ENCODE assay signal across 1 cellular context in the genomic region with DNA sequence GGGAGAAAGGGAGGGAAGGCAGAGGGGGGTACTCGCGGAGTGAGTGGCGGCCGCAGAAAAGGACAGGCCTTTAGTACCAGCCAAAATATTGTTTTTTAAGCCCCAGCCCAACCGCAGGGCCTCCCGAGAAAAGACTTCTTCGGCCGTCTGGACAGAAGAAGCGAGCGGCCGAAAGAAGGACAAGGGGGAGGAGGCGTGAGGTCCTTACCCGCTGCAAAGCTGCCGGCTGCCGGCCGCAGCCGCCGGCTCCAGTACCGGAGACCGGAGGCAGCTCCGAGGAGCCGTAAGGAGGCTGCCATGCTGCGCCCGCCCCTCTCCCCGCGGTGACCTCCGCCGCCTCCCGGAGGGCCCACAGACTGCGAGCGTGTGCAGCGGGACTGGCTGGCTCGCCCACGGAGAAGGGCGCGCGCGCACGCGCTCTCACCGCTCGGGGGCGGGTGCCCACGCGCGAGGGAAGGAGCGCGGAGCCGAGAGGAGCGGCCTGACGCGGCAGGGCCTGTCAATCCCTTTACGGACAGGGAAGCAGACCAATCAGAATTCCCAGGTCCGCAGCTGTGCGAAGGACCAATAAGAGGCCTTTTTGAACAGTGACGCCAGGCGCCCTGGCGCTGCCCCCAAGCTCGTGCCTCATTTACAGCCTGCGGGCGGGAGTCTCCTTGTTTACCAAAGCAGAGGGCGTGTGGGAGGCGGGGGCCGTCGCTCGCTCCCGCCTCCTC.
TF ChIP-seq lines count a peak whose summit lies in the region.

A gene (minus strand): TSS at position 394 of the 716 bp plus-strand sequence. CDS start 95 bp downstream, at position 299.

TF ChIP-seq in GM12878, 131 proteins besides CTCF, POLR2A, EP300 and RAD21 (continued from another document and continues in another):
- TF ChIP-seq, protein P1, sequence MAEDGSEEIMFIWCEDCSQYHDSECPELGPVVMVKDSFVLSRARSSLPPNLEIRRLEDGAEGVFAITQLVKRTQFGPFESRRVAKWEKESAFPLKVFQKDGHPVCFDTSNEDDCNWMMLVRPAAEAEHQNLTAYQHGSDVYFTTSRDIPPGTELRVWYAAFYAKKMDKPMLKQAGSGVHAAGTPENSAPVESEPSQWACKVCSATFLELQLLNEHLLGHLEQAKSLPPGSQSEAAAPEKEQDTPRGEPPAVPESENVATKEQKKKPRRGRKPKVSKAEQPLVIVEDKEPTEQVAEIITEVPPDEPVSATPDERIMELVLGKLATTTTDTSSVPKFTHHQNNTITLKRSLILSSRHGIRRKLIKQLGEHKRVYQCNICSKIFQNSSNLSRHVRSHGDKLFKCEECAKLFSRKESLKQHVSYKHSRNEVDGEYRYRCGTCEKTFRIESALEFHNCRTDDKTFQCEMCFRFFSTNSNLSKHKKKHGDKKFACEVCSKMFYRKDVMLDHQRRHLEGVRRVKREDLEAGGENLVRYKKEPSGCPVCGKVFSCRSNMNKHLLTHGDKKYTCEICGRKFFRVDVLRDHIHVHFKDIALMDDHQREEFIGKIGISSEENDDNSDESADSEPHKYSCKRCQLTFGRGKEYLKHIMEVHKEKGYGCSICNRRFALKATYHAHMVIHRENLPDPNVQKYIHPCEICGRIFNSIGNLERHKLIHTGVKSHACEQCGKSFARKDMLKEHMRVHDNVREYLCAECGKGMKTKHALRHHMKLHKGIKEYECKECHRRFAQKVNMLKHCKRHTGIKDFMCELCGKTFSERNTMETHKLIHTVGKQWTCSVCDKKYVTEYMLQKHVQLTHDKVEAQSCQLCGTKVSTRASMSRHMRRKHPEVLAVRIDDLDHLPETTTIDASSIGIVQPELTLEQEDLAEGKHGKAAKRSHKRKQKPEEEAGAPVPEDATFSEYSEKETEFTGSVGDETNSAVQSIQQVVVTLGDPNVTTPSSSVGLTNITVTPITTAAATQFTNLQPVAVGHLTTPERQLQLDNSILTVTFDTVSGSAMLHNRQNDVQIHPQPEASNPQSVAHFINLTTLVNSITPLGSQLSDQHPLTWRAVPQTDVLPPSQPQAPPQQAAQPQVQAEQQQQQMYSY (CRISPR knock-in tag; IDR thresholded peaks at IDR 0.05), result no peak
- TF ChIP-seq MTA3 (IDR thresholded peaks at IDR 0.05; ENCODE audit: borderline replicate concordance, low read length) (no peak), TCF7 (IDR thresholded peaks at IDR 0.05; ENCODE audit: borderline replicate concordance) (no peak), EED (IDR thresholded peaks at IDR 0.05; ENCODE audit: low read depth) (no peak), MEF2B (IDR thresholded peaks at IDR 0.05; ENCODE audit: partially characterized antibody, poor library complexity, severe bottlenecking) (no peak), MYB (IDR thresholded peaks at IDR 0.05; ENCODE audit: borderline replicate concordance, low read depth, low read length) (no peak), CBFB (IDR thresholded peaks at IDR 0.05; ENCODE audit: low read depth) (no peak), NR2F1 (conservative IDR thresholded peaks at IDR 0.05) (peak; percentile 88), NR2C2 (IDR thresholded peaks at IDR 0.05; ENCODE audit: borderline replicate concordance, control insufficient read depth, insufficient read length, low read depth) (no peak), JUNB (IDR thresholded peaks at IDR 0.05) (no peak), IKZF1 (conservative IDR thresholded peaks at IDR 0.05) (peak; percentile 77), ZSCAN29 (IDR thresholded peaks at IDR 0.05) (no peak), RFX5 (IDR thresholded peaks at IDR 0.05; ENCODE audit: low read depth, low read length) (peak; percentile 92), PAX8 (IDR thresholded peaks at IDR 0.05) (no peak), ZNF384 (IDR thresholded peaks at IDR 0.05; ENCODE audit: borderline replicate concordance, low read depth, low read length) (no peak), YBX1 (IDR thresholded peaks at IDR 0.05) (no peak), SREBF1 (IDR thresholded peaks at IDR 0.05; ENCODE audit: low read length) (no peak), CEBPB (IDR thresholded peaks at IDR 0.05; ENCODE audit: borderline replicate concordance in 1 of 2, low read depth in 2 of 2, low read length in 2 of 2) (peak in 1 of 2 experiments; percentile 48; a peak in 1 of 4 replicates), TBL1XR1 (IDR thresholded peaks at IDR 0.05; ENCODE audit: low read depth, low read length) (no peak), MEF2A (IDR thresholded peaks at IDR 0.05; ENCODE audit: insufficient read depth, low read depth, low read length) (no peak)
- TF ChIP-seq, protein P2, sequence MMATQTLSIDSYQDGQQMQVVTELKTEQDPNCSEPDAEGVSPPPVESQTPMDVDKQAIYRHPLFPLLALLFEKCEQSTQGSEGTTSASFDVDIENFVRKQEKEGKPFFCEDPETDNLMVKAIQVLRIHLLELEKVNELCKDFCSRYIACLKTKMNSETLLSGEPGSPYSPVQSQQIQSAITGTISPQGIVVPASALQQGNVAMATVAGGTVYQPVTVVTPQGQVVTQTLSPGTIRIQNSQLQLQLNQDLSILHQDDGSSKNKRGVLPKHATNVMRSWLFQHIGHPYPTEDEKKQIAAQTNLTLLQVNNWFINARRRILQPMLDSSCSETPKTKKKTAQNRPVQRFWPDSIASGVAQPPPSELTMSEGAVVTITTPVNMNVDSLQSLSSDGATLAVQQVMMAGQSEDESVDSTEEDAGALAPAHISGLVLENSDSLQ (IDR thresholded peaks at IDR 0.05), result peak; percentile 100
- TF ChIP-seq, protein P3, sequence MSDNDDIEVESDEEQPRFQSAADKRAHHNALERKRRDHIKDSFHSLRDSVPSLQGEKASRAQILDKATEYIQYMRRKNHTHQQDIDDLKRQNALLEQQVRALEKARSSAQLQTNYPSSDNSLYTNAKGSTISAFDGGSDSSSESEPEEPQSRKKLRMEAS (IDR thresholded peaks at IDR 0.05; ENCODE audit: low read depth, low read length), result no peak; the same call in none of the 2 replicates
- TF ChIP-seq, protein P4, sequence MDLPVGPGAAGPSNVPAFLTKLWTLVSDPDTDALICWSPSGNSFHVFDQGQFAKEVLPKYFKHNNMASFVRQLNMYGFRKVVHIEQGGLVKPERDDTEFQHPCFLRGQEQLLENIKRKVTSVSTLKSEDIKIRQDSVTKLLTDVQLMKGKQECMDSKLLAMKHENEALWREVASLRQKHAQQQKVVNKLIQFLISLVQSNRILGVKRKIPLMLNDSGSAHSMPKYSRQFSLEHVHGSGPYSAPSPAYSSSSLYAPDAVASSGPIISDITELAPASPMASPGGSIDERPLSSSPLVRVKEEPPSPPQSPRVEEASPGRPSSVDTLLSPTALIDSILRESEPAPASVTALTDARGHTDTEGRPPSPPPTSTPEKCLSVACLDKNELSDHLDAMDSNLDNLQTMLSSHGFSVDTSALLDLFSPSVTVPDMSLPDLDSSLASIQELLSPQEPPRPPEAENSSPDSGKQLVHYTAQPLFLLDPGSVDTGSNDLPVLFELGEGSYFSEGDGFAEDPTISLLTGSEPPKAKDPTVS (IDR thresholded peaks at IDR 0.05; ENCODE audit: low read depth, low read length), result no peak
- TF ChIP-seq, protein P5, sequence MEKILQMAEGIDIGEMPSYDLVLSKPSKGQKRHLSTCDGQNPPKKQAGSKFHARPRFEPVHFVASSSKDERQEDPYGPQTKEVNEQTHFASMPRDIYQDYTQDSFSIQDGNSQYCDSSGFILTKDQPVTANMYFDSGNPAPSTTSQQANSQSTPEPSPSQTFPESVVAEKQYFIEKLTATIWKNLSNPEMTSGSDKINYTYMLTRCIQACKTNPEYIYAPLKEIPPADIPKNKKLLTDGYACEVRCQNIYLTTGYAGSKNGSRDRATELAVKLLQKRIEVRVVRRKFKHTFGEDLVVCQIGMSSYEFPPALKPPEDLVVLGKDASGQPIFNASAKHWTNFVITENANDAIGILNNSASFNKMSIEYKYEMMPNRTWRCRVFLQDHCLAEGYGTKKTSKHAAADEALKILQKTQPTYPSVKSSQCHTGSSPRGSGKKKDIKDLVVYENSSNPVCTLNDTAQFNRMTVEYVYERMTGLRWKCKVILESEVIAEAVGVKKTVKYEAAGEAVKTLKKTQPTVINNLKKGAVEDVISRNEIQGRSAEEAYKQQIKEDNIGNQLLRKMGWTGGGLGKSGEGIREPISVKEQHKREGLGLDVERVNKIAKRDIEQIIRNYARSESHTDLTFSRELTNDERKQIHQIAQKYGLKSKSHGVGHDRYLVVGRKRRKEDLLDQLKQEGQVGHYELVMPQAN (conservative IDR thresholded peaks at IDR 0.05), result peak; percentile 69
- TF ChIP-seq, protein P6, sequence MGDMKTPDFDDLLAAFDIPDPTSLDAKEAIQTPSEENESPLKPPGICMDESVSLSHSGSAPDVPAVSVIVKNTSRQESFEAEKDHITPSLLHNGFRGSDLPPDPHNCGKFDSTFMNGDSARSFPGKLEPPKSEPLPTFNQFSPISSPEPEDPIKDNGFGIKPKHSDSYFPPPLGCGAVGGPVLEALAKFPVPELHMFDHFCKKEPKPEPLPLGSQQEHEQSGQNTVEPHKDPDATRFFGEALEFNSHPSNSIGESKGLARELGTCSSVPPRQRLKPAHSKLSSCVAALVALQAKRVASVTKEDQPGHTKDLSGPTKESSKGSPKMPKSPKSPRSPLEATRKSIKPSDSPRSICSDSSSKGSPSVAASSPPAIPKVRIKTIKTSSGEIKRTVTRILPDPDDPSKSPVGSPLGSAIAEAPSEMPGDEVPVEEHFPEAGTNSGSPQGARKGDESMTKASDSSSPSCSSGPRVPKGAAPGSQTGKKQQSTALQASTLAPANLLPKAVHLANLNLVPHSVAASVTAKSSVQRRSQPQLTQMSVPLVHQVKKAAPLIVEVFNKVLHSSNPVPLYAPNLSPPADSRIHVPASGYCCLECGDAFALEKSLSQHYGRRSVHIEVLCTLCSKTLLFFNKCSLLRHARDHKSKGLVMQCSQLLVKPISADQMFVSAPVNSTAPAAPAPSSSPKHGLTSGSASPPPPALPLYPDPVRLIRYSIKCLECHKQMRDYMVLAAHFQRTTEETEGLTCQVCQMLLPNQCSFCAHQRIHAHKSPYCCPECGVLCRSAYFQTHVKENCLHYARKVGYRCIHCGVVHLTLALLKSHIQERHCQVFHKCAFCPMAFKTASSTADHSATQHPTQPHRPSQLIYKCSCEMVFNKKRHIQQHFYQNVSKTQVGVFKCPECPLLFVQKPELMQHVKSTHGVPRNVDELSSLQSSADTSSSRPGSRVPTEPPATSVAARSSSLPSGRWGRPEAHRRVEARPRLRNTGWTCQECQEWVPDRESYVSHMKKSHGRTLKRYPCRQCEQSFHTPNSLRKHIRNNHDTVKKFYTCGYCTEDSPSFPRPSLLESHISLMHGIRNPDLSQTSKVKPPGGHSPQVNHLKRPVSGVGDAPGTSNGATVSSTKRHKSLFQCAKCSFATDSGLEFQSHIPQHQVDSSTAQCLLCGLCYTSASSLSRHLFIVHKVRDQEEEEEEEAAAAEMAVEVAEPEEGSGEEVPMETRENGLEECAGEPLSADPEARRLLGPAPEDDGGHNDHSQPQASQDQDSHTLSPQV (IDR thresholded peaks at IDR 0.05), result no peak
- TF ChIP-seq, protein P7, sequence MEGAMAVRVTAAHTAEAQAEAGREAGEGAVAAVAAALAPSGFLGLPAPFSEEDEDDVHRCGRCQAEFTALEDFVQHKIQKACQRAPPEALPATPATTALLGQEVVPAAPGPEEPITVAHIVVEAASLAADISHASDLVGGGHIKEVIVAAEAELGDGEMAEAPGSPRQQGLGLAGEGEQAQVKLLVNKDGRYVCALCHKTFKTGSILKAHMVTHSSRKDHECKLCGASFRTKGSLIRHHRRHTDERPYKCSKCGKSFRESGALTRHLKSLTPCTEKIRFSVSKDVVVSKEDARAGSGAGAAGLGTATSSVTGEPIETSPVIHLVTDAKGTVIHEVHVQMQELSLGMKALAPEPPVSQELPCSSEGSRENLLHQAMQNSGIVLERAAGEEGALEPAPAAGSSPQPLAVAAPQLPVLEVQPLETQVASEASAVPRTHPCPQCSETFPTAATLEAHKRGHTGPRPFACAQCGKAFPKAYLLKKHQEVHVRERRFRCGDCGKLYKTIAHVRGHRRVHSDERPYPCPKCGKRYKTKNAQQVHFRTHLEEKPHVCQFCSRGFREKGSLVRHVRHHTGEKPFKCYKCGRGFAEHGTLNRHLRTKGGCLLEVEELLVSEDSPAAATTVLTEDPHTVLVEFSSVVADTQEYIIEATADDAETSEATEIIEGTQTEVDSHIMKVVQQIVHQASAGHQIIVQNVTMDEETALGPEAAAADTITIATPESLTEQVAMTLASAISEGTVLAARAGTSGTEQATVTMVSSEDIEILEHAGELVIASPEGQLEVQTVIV (IDR thresholded peaks at IDR 0.05; ENCODE audit: borderline replicate concordance, partially characterized antibody), result no peak
- TF ChIP-seq, protein P8, sequence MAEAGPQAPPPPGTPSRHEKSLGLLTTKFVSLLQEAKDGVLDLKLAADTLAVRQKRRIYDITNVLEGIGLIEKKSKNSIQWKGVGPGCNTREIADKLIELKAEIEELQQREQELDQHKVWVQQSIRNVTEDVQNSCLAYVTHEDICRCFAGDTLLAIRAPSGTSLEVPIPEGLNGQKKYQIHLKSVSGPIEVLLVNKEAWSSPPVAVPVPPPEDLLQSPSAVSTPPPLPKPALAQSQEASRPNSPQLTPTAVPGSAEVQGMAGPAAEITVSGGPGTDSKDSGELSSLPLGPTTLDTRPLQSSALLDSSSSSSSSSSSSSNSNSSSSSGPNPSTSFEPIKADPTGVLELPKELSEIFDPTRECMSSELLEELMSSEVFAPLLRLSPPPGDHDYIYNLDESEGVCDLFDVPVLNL (IDR thresholded peaks at IDR 0.05; ENCODE audit: low read depth, low read length), result peak; percentile 61
- TF ChIP-seq, protein P9, sequence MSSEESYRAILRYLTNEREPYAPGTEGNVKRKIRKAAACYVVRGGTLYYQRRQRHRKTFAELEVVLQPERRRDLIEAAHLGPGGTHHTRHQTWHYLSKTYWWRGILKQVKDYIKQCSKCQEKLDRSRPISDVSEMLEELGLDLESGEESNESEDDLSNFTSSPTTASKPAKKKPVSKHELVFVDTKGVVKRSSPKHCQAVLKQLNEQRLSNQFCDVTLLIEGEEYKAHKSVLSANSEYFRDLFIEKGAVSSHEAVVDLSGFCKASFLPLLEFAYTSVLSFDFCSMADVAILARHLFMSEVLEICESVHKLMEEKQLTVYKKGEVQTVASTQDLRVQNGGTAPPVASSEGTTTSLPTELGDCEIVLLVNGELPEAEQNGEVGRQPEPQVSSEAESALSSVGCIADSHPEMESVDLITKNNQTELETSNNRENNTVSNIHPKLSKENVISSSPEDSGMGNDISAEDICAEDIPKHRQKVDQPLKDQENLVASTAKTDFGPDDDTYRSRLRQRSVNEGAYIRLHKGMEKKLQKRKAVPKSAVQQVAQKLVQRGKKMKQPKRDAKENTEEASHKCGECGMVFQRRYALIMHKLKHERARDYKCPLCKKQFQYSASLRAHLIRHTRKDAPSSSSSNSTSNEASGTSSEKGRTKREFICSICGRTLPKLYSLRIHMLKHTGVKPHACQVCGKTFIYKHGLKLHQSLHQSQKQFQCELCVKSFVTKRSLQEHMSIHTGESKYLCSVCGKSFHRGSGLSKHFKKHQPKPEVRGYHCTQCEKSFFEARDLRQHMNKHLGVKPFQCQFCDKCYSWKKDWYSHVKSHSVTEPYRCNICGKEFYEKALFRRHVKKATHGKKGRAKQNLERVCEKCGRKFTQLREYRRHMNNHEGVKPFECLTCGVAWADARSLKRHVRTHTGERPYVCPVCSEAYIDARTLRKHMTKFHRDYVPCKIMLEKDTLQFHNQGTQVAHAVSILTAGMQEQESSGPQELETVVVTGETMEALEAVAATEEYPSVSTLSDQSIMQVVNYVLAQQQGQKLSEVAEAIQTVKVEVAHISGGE (CRISPR knock-in tag; IDR thresholded peaks at IDR 0.05), result no peak
